ENCODE assay signal across 21 cellular contexts in genomic region chr3:58152225-58153015, GRCh38. TPM values are rescaled to one million over a fixed set of nuclear protein-coding genes. Genes with fewer than 3 reads are reported as not detected.
A peak's percentile ranks its signal among the peaks of the same experiment; 100 is the strongest.
DNase-seq lines count a peak whose midpoint lies in the region; ATAC-seq and TF ChIP-seq lines count a peak whose summit lies in the region.
"Had no signal": no experiment of that assay in that cellular context is flagged by ENCODE, and none has a peak within 500 bp of the region (broad histone marks: within the 10 kb centered on the region; RNA-seq: fewer than 3 reads in every experiment).

No MANE protein-coding gene starts in this region.

- H3K27ac ChIP-seq in left ventricle myocardium inferior (replicated peaks) (peak overlapping the region; percentile 11), right cardiac atrium (ENCODE audit: low read length) (no peak overlapping the region), epithelial cell of prostate (peak overlapping the region; percentile 29), prostate gland (peak overlapping the region; percentile 80 to 88)
- H3K27ac ChIP-seq: 22Rv1, BLaER1 had no signal

- DNase-seq in left ventricle myocardium inferior (no peak), right cardiac atrium (no peak), epithelial cell of prostate (ENCODE audit: low read depth, low spot score) (no peak), prostate gland (ENCODE audit: low spot score) (no peak), amniotic stem cell (lab: John Stamatoyannopoulos, UW) (no peak), NCI-H1694 treated with DMSO at 0.1 percent for 48 hours (lab: John Stamatoyannopoulos, UW) (no peak)
- no peak for DNase-seq in stimulated activated naive B cell treated with anti-CD40 and anti-IgM and Interleukin-4, amounts not matched to agents 10 μg/mL and 1 μg/mL and 100 μg/mL, for 72 hours
- no peak for DNase-seq in activated naive CD4-positive, alpha-beta T cell treated with anti-CD3 and anti-CD28 coated beads, Interleukin-2, amount 10 ng/mL, durations not matched to agents 7 days and 5 days
- DNase-seq: ACHN; CD4-positive, alpha-beta memory T cell; DND-41; HCEC 1CT; Kasumi-1; NCI-H2081 treated with DMSO at 0.1 percent for 48 hours; NCI-H526; OCI-M1 had no signal

- no peaks in the 10 kb centered on the region for H3K4me1 Mint-ChIP-seq in stimulated activated naive B cell treated with anti-CD40 and anti-IgM and Interleukin-4, amounts not matched to agents 10 μg/mL and 1 μg/mL and 100 μg/mL, for 72 hours
- no peaks in the 10 kb centered on the region for H3K4me1 Mint-ChIP-seq in activated naive CD4-positive, alpha-beta T cell treated with anti-CD3 and anti-CD28 coated beads, Interleukin-2, amount 10 ng/mL, durations not matched to agents 7 days and 5 days
- H3K4me1 Mint-ChIP-seq: CD4-positive, alpha-beta memory T cell; GM23338; IgD-negative memory B cell had no signal

- intact Hi-C loops in left ventricle myocardium inferior (cut with micrococcal nuclease) = loop anchor here (10.0 kb wide), 1 partner anchor 138 kb away; no protein-coding TSS in a partner anchor
- intact Hi-C loops in right cardiac atrium (cut with DNase I) = no loop called here
- intact Hi-C loops in prostate gland (cut with DNase I) = no loop called here

- no peak overlapping the region for H3K4me3 ChIP-seq in left ventricle myocardium inferior
- H3K4me3 ChIP-seq in right cardiac atrium (ENCODE audit: low read length) = no peak overlapping the region
- no peak overlapping the region for H3K4me3 ChIP-seq in prostate gland
- H3K4me3 ChIP-seq: BLaER1, GM23338 had no signal

- TF ChIP-seq CTCF in left ventricle myocardium inferior (IDR thresholded peaks at IDR 0.05; ENCODE audit: borderline replicate concordance) = no peak
- TF ChIP-seq CTCF in prostate gland (IDR thresholded peaks at IDR 0.05) = no peak

- H3K4me3 Mint-ChIP-seq in stimulated activated naive B cell treated with anti-CD40 and anti-IgM and Interleukin-4, amounts not matched to agents 10 μg/mL and 1 μg/mL and 100 μg/mL, for 72 hours = no peak overlapping the region
- no peak overlapping the region for H3K4me3 Mint-ChIP-seq in activated naive CD4-positive, alpha-beta T cell treated with anti-CD3 and anti-CD28 coated beads, Interleukin-2, amount 10 ng/mL, durations not matched to agents 7 days and 5 days
- H3K4me3 Mint-ChIP-seq: CD4-positive, alpha-beta memory T cell; GM23338; IgD-negative memory B cell had no signal

- no peak overlapping the region for H3K27ac Mint-ChIP-seq in stimulated activated naive B cell treated with anti-CD40 and anti-IgM and Interleukin-4, amounts not matched to agents 10 μg/mL and 1 μg/mL and 100 μg/mL, for 72 hours
- no peak overlapping the region for H3K27ac Mint-ChIP-seq in activated naive CD4-positive, alpha-beta T cell treated with anti-CD3 and anti-CD28 coated beads, Interleukin-2, amount 10 ng/mL, durations not matched to agents 7 days and 5 days
- H3K27ac Mint-ChIP-seq: GM23338, IgD-negative memory B cell had no signal

- no peak for ATAC-seq in right cardiac atrium
- no peak for ATAC-seq in stimulated activated naive B cell treated with anti-CD40 and anti-IgM and Interleukin-4, amounts not matched to agents 10 μg/mL and 1 μg/mL and 100 μg/mL, for 72 hours (replicated peaks)
- ATAC-seq: GM23338 had no signal

- H3K9me3 ChIP-seq in left ventricle myocardium inferior (replicated peaks) (no peaks in the 10 kb centered on the region), right cardiac atrium (ENCODE audit: control insufficient read depth, low read length) (no peaks in the 10 kb centered on the region), prostate gland (no peaks in the 10 kb centered on the region)
- H3K9me3 ChIP-seq: BLaER1 had no signal

- peaks cover 86% of the 10 kb centered on the region for H3K36me3 ChIP-seq in left ventricle myocardium inferior
- peaks cover 3 to 23% of the 10 kb centered on the region in 2 donors for H3K36me3 ChIP-seq in prostate gland

- peaks cover 21% of the 10 kb centered on the region for H3K4me1 ChIP-seq in left ventricle myocardium inferior
- no peaks in the 10 kb centered on the region for H3K4me1 ChIP-seq in right cardiac atrium (ENCODE audit: control insufficient read depth, insufficient read depth, low read length)
- peaks cover 5% of the 10 kb centered on the region for H3K4me1 ChIP-seq in prostate gland (replicated peaks)
- H3K4me1 ChIP-seq: BLaER1 had no signal

- H3K9me3 Mint-ChIP-seq in stimulated activated naive B cell treated with anti-CD40 and anti-IgM and Interleukin-4, amounts not matched to agents 10 μg/mL and 1 μg/mL and 100 μg/mL, for 72 hours = no peaks in the 10 kb centered on the region
- no peaks in the 10 kb centered on the region for H3K9me3 Mint-ChIP-seq in activated naive CD4-positive, alpha-beta T cell treated with anti-CD3 and anti-CD28 coated beads, Interleukin-2, amount 10 ng/mL, durations not matched to agents 7 days and 5 days
- H3K9me3 Mint-ChIP-seq: CD4-positive, alpha-beta memory T cell; GM23338; IgD-negative memory B cell had no signal

- no peaks in the 10 kb centered on the region for H3K27me3 ChIP-seq in left ventricle myocardium inferior (ENCODE audit: low read depth)
- H3K27me3 ChIP-seq in right cardiac atrium (ENCODE audit: control insufficient read depth, insufficient read depth) = no peaks in the 10 kb centered on the region
- no peaks in the 10 kb centered on the region for H3K27me3 ChIP-seq in prostate gland (replicated peaks; ENCODE audit: insufficient read depth)
- H3K27me3 ChIP-seq: BLaER1 had no signal

- 95% methylated on average over 17 of the region's 17 CpGs for WGBS in right cardiac atrium
- WGBS in prostate gland = 94% methylated on average over 17 of the region's 17 CpGs

- CTCF ChIA-PET in activated naive CD4-positive, alpha-beta T cell treated with anti-CD3 and anti-CD28 coated beads, Interleukin-2, amount 10 ng/mL, durations not matched to agents 7 days and 5 days (lab: Charles Lee) = interaction anchor here (0.7 kb wide), 1 partner anchor 93 kb away, joined by 3 read pairs; no protein-coding TSS in a partner anchor

- H3K36me3 Mint-ChIP-seq in stimulated activated naive B cell treated with anti-CD40 and anti-IgM and Interleukin-4, amounts not matched to agents 10 μg/mL and 1 μg/mL and 100 μg/mL, for 72 hours = peaks cover 21 to 29% of the 10 kb centered on the region in 2 donors
- peaks cover 2% of the 10 kb centered on the region for H3K36me3 Mint-ChIP-seq in activated naive CD4-positive, alpha-beta T cell treated with anti-CD3 and anti-CD28 coated beads, Interleukin-2, amount 10 ng/mL, durations not matched to agents 7 days and 5 days

- no peak for TF ChIP-seq POLR2A in prostate gland (IDR thresholded peaks at IDR 0.05)

- H3K27me3 Mint-ChIP-seq in stimulated activated naive B cell treated with anti-CD40 and anti-IgM and Interleukin-4, amounts not matched to agents 10 μg/mL and 1 μg/mL and 100 μg/mL, for 72 hours = no peaks in the 10 kb centered on the region
- no peaks in the 10 kb centered on the region for H3K27me3 Mint-ChIP-seq in activated naive CD4-positive, alpha-beta T cell treated with anti-CD3 and anti-CD28 coated beads, Interleukin-2, amount 10 ng/mL, durations not matched to agents 7 days and 5 days
- H3K27me3 Mint-ChIP-seq: CD4-positive, alpha-beta memory T cell; IgD-negative memory B cell had no signal

RNA-seq across cellular contexts. Expression of gene DNASE1L3, which starts 58.4 kb away (rescaled TPM):
- total RNA-seq in left ventricle myocardium inferior (4.5 TPM), right cardiac atrium (10 to 100 TPM in 1 of 4 donors, 1 to 10 TPM in 3; 4.0 to 14.7 (median 6.3) TPM), prostate gland (1 to 10 TPM; 1.4 to 2.3 TPM)
- 15.6 TPM for polyA plus RNA-seq in right cardiac atrium
- total RNA-seq: CD4-positive, alpha-beta memory T cell; GM23338; MCF 10A had no signal
- polyA plus RNA-seq: CD4-positive, alpha-beta memory T cell; GM23338 had no signal
